Comparison of ENCODE assay signal across 2 cellular contexts in genomic region chr19:10800488-10800887, GRCh38.
TF ChIP-seq lines count a peak whose summit lies in the region.

No MANE protein-coding gene starts in this region.

TF ChIP-seq in HepG2, 621 proteins besides CTCF, POLR2A, EP300 and RAD21 (continues in another document):
- TF ChIP-seq SMARCC2 (IDR thresholded peaks at IDR 0.05) (no peak), ETV5 (CRISPR knock-in tag; IDR thresholded peaks at IDR 0.05; ENCODE audit: borderline replicate concordance) (no peak), ZMAT3 (CRISPR knock-in tag; conservative IDR thresholded peaks at IDR 0.05) (no peak), SP5 (CRISPR knock-in tag; IDR thresholded peaks at IDR 0.05; ENCODE audit: borderline replicate concordance, low read depth) (no peak), ZNF256 (CRISPR knock-in tag; conservative IDR thresholded peaks at IDR 0.05) (no peak), TRIM22 (IDR thresholded peaks at IDR 0.05) (no peak), SMARCE1 (IDR thresholded peaks at IDR 0.05; ENCODE audit: borderline replicate concordance) (no peak), ZNF687 (CRISPR knock-in tag; IDR thresholded peaks at IDR 0.05) (no peak), RBAK (CRISPR knock-in tag; IDR thresholded peaks at IDR 0.05) (no peak), ZNF33B (CRISPR knock-in tag; IDR thresholded peaks at IDR 0.05) (no peak), ZNF543 (CRISPR knock-in tag; IDR thresholded peaks at IDR 0.05) (no peak), PRDM10 (CRISPR knock-in tag; IDR thresholded peaks at IDR 0.05; ENCODE audit: low read depth) (no peak)
- TF ChIP-seq, protein P1, sequence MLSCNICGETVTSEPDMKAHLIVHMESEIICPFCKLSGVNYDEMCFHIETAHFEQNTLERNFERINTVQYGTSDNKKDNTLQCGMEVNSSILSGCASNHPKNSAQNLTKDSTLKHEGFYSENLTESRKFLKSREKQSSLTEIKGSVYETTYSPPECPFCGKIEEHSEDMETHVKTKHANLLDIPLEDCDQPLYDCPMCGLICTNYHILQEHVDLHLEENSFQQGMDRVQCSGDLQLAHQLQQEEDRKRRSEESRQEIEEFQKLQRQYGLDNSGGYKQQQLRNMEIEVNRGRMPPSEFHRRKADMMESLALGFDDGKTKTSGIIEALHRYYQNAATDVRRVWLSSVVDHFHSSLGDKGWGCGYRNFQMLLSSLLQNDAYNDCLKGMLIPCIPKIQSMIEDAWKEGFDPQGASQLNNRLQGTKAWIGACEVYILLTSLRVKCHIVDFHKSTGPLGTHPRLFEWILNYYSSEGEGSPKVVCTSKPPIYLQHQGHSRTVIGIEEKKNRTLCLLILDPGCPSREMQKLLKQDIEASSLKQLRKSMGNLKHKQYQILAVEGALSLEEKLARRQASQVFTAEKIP (CRISPR knock-in tag; IDR thresholded peaks at IDR 0.05; ENCODE audit: borderline replicate concordance) = no peak

TF ChIP-seq in endothelial cell of umbilical vein, 7 proteins besides CTCF, POLR2A, EP300 and RAD21:
- TF ChIP-seq POLR2AphosphoS5 (IDR thresholded peaks at IDR 0.05; ENCODE audit: insufficient read depth, low read depth, low read length) (no peak), FOS (IDR thresholded peaks at IDR 0.05; ENCODE audit: borderline replicate concordance, insufficient read depth, low read length) (no peak), MAX (IDR thresholded peaks at IDR 0.05; ENCODE audit: insufficient read depth, insufficient read length) (no peak), JUN (IDR thresholded peaks at IDR 0.05; ENCODE audit: borderline replicate concordance, insufficient read depth, insufficient read length, low read depth) (no peak), GATA2 (IDR thresholded peaks at IDR 0.05; ENCODE audit: insufficient read depth, insufficient read length, low read depth, low read length) (no peak), EZH2 (IDR thresholded peaks at IDR 0.05; ENCODE audit: borderline replicate concordance, low read depth, low read length, severe bottlenecking) (no peak), MYC (IDR thresholded peaks at IDR 0.05; ENCODE audit: low read depth, low read length) (no peak)
TF ChIP-seq in endothelial cell of umbilical vein: peak in this region for 0.
